ENCODE assay signal across 22 cellular contexts in genomic region chr12:2098852-2099251, GRCh38.
"Had no signal": no experiment of that assay in that cellular context is flagged by ENCODE, and none has a peak within 500 bp of the region (broad histone marks: within the 10 kb centered on the region; RNA-seq: fewer than 3 reads in every experiment).

No MANE protein-coding gene starts in this region.

- DNase-seq: activated B cell treated with CpG ODN at 0.5 μM for 24 hours; activated CD4-positive, alpha-beta T cell treated with anti-CD3 and anti-CD28 coated beads for 36 hours; activated CD4-positive, alpha-beta T cell treated with anti-CD3 and anti-CD28 coated beads, Interleukin-2, amount 50 U/mL, for 4 hours; activated CD8-positive, alpha-beta memory T cell treated with anti-CD3 and anti-CD28 coated beads, Interleukin-2, amount 50 U/mL, for 48 hours; activated naive CD4-positive, alpha-beta T cell treated with Interleukin-2 at 50 U/mL for 16 hours; activated naive CD8-positive, alpha-beta T cell treated with anti-CD3 and anti-CD28 coated beads for 36 hours; activated T-cell treated with anti-CD3 and anti-CD28 coated beads, Interleukin-2, amount 50 U/mL, for 48 hours; amniotic stem cell; effector CD4-positive, alpha-beta T cell; foreskin melanocyte; glutamatergic neuron; hypothalamus; mucosa of descending colon; naive B cell; retina; stimulated activated CD4-positive, alpha-beta T cell treated with anti-CD3 and anti-CD28 coated beads, Interleukin-12 subunit alpha, Interleukin-12 subunit beta, amount 100 ng/mL, for 4 hours; stimulated activated CD4-positive, alpha-beta T cell treated with anti-CD3 and anti-CD28 coated beads, Interleukin-4, amount 100 ng/mL, for 4 hours; stimulated activated naive CD8-positive, alpha-beta T cell treated with anti-CD3 and anti-CD28 coated beads, Interleukin-15, Interleukin-2, amounts not matched to agents 100 U/mL and 50 U/mL, for 24 hours; substantia nigra; T-helper 17 cell had no signal

- H3K4me3 ChIP-seq: mucosa of descending colon, tibial nerve, vagina had no signal

- H3K27ac ChIP-seq: tibial nerve, vagina had no signal

- H3K36me3 ChIP-seq: tibial nerve, vagina had no signal

- H3K9me3 ChIP-seq: mucosa of descending colon, tibial nerve, vagina had no signal

- H3K4me1 ChIP-seq: tibial nerve had no signal

- ATAC-seq: activated CD4-positive, alpha-beta T cell treated with anti-CD3 and anti-CD28 coated beads for 36 hours; mucosa of descending colon; stimulated activated naive CD8-positive, alpha-beta T cell treated with anti-CD3 and anti-CD28 coated beads, Interleukin-15, Interleukin-2, amounts not matched to agents 100 U/mL and 50 U/mL, for 24 hours; T-helper 17 cell had no signal

- H3K27me3 ChIP-seq: tibial nerve, vagina had no signal
